Comparison of ENCODE assay signal across 1 cellular context in the genomic region with DNA sequence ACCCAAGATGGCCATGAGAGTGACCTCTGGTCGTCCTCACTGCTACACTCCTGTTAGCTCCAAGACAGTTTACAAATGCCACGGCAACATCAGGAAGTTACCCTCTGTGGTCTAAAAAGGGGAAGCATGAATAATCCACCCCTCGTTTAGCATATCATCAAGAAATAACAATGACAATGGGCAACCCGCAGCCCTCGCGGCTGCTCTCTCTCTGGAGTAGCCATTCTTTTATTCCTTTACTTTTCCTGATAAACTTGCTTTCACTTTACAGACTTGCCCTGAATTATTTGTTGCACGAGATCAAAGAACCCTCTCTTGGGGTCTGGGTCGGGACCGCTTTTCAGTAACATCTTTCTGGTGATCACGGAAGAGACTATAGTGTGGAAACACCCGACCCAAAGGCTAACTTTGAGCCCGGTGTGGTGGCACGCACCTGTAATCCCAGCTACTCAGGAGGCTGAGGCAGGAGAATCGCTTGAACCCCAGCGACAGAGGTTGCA.
TF ChIP-seq lines count a peak whose summit lies in the region.

No MANE protein-coding gene starts in this region.

TF ChIP-seq in endothelial cell of umbilical vein, 7 proteins besides CTCF, POLR2A, EP300 and RAD21:
- TF ChIP-seq MYC (IDR thresholded peaks at IDR 0.05; ENCODE audit: low read depth, low read length), result no peak
- TF ChIP-seq JUN (IDR thresholded peaks at IDR 0.05; ENCODE audit: borderline replicate concordance, insufficient read depth, insufficient read length, low read depth), result no peak
- no peak for TF ChIP-seq FOS (IDR thresholded peaks at IDR 0.05; ENCODE audit: borderline replicate concordance, insufficient read depth, low read length)
- no peak for TF ChIP-seq GATA2 (IDR thresholded peaks at IDR 0.05; ENCODE audit: insufficient read depth, insufficient read length, low read depth, low read length)
- no peak for TF ChIP-seq EZH2 (IDR thresholded peaks at IDR 0.05; ENCODE audit: borderline replicate concordance, low read depth, low read length, severe bottlenecking)
- no peak for TF ChIP-seq POLR2AphosphoS5 (IDR thresholded peaks at IDR 0.05; ENCODE audit: insufficient read depth, low read depth, low read length)
- TF ChIP-seq, protein P1, sequence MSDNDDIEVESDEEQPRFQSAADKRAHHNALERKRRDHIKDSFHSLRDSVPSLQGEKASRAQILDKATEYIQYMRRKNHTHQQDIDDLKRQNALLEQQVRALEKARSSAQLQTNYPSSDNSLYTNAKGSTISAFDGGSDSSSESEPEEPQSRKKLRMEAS (IDR thresholded peaks at IDR 0.05; ENCODE audit: insufficient read depth, insufficient read length), result no peak
